In the genomic region with DNA sequence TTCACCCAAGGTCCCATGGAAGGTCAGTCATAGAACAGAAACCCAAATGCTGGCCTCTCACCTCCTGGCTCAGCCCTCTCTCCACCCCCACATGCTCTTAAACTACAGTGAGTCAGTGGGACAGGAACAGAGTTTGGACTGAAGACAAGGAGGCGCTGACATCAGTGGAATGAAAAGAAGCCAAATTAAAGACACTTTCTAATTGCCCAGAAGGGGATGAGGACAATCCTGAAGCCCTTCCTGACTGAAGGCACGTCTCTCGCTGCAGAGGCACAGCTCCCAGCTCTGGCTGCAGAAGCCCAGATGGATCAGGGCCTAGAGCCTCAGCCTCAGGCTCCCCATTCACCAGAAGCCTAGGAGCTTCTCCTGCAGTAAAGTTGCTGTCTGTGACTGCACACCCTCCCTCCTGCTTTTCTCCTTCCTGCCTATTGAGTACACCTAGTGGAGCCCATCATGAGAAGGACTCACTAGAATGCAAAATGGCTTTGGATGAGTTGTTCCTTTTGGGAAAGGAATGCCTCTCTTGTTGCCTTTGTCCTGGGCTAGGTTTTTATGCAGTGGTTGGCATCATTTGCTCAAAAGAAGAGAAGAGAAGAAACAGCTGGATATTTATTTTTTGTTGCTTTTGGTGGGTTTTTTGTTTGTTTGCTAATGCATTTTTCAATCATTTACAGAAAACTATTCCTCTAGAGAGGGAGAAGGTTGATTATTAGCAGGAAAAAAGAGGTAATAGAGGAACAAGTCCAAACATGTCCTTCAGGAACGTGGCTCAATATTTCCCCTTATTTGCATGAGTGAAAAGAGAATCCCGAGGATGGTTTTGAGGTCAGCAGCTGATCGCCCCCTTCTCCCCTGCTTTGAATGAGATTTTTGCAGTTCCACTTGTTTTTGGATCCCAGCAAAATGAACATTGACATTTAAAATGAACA, we compare ENCODE assay signal across 1 cellular context.
TF ChIP-seq lines count a peak whose summit lies in the region.

No MANE protein-coding gene starts in this region.

TF ChIP-seq in A549, 52 proteins besides CTCF, POLR2A, EP300 and RAD21 (continued from another document):
- TF ChIP-seq, protein P1, sequence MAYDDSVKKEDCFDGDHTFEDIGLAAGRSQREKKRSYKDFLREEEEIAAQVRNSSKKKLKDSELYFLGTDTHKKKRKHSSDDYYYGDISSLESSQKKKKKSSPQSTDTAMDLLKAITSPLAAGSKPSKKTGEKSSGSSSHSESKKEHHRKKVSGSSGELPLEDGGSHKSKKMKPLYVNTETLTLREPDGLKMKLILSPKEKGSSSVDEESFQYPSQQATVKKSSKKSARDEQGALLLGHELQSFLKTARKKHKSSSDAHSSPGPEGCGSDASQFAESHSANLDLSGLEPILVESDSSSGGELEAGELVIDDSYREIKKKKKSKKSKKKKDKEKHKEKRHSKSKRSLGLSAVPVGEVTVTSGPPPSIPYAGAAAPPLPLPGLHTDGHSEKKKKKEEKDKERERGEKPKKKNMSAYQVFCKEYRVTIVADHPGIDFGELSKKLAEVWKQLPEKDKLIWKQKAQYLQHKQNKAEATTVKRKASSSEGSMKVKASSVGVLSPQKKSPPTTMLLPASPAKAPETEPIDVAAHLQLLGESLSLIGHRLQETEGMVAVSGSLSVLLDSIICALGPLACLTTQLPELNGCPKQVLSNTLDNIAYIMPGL (CRISPR knock-in tag; IDR thresholded peaks at IDR 0.05; ENCODE audit: borderline replicate concordance), result no peak
- TF ChIP-seq FOSB (CRISPR knock-in tag; IDR thresholded peaks at IDR 0.05), result no peak
- no peak for TF ChIP-seq CBX2 (IDR thresholded peaks at IDR 0.05; ENCODE audit: borderline replicate concordance, low read depth)
- TF ChIP-seq, protein P2, sequence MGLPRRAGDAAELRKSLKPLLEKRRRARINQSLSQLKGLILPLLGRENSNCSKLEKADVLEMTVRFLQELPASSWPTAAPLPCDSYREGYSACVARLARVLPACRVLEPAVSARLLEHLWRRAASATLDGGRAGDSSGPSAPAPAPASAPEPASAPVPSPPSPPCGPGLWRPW (IDR thresholded peaks at IDR 0.05), result no peak
- TF ChIP-seq ZC3H11A (IDR thresholded peaks at IDR 0.05), result no peak
- TF ChIP-seq RCOR1 (IDR thresholded peaks at IDR 0.05; ENCODE audit: low read depth, low read length), result no peak
- TF ChIP-seq TFCP2L1 (CRISPR knock-in tag; IDR thresholded peaks at IDR 0.05), result no peak
- TF ChIP-seq, protein P3, sequence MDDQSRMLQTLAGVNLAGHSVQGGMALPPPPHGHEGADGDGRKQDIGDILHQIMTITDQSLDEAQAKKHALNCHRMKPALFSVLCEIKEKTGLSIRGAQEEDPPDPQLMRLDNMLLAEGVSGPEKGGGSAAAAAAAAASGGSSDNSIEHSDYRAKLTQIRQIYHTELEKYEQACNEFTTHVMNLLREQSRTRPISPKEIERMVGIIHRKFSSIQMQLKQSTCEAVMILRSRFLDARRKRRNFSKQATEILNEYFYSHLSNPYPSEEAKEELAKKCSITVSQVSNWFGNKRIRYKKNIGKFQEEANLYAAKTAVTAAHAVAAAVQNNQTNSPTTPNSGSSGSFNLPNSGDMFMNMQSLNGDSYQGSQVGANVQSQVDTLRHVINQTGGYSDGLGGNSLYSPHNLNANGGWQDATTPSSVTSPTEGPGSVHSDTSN (IDR thresholded peaks at IDR 0.05), result no peak
- no peak for TF ChIP-seq ZSCAN20 (CRISPR knock-in tag; IDR thresholded peaks at IDR 0.05)
- TF ChIP-seq SMC3 (IDR thresholded peaks at IDR 0.05), result no peak
- TF ChIP-seq MAFK (IDR thresholded peaks at IDR 0.05; ENCODE audit: partially characterized antibody), result no peak
- TF ChIP-seq HEYL (CRISPR knock-in tag; IDR thresholded peaks at IDR 0.05), result no peak
